12 cellular contexts compared by ENCODE assay signal in genomic region chr15:73686781-73687256, GRCh38. TPM values are rescaled to one million over a fixed set of nuclear protein-coding genes. Genes with fewer than 3 reads are reported as not detected.
DNase-seq lines count a peak whose midpoint lies in the region; ATAC-seq and TF ChIP-seq lines count a peak whose summit lies in the region.
"Had no signal": no experiment of that assay in that cellular context is flagged by ENCODE, and none has a peak within 500 bp of the region (broad histone marks: within the 10 kb centered on the region; RNA-seq: fewer than 3 reads in every experiment).

No MANE protein-coding gene starts in this region.

- no peaks in the 10 kb centered on the region for H3K9me3 Mint-ChIP-seq in activated naive CD4-positive, alpha-beta T cell treated with anti-CD3 and anti-CD28 coated beads for 36 hours

- no peaks in the 10 kb centered on the region for H3K36me3 Mint-ChIP-seq in activated naive CD4-positive, alpha-beta T cell treated with anti-CD3 and anti-CD28 coated beads for 36 hours (ENCODE audit: low read depth)

- no peaks in the 10 kb centered on the region for H3K9me3 ChIP-seq in breast epithelium
- H3K9me3 ChIP-seq in vagina = no peaks in the 10 kb centered on the region

- CTCF ChIA-PET in activated naive CD4-positive, alpha-beta T cell treated with anti-CD3 and anti-CD28 coated beads for 36 hours (lab: Charles Lee) = interaction anchor here (0.6 to 2.5 kb wide), 5 partner anchors 9 to 51 kb away, joined by 3 to 13 read pairs (median 9); no protein-coding TSS in a partner anchor

- ATAC-seq in left cardiac atrium = peak in 1 of 2 donors; percentile 17
- ATAC-seq in left lobe of liver = no peak
- no peak for ATAC-seq in HG02852 (IDR thresholded peaks at IDR 0.05; ENCODE audit: unreplicated experiment)
- ATAC-seq: T-helper 17 cell had no signal

- H3K27me3 Mint-ChIP-seq in activated naive CD4-positive, alpha-beta T cell treated with anti-CD3 and anti-CD28 coated beads for 36 hours (ENCODE audit: low read depth) = peaks cover 41% of the 10 kb centered on the region

- peaks cover 12% of the 10 kb centered on the region for H3K4me1 Mint-ChIP-seq in activated naive CD4-positive, alpha-beta T cell treated with anti-CD3 and anti-CD28 coated beads for 36 hours (ENCODE audit: low read depth)

- TF ChIP-seq CTCF in breast epithelium (IDR thresholded peaks at IDR 0.05) (no peak), vagina (IDR thresholded peaks at IDR 0.05) (no peak)

- no peaks in the 10 kb centered on the region for H3K36me3 ChIP-seq in breast epithelium
- no peaks in the 10 kb centered on the region for H3K36me3 ChIP-seq in vagina

- H3K27me3 ChIP-seq in breast epithelium (no peaks in the 10 kb centered on the region), vagina (no peaks in the 10 kb centered on the region)

- H3K27ac ChIP-seq in breast epithelium = peak overlapping the region; percentile 83 to 87
- peak overlapping the region; percentile 93 for H3K27ac ChIP-seq in vagina

- no peak overlapping the region for H3K4me3 Mint-ChIP-seq in activated naive CD4-positive, alpha-beta T cell treated with anti-CD3 and anti-CD28 coated beads for 36 hours
- H3K4me3 Mint-ChIP-seq: T-helper 17 cell had no signal

- no peak overlapping the region for H3K27ac Mint-ChIP-seq in activated naive CD4-positive, alpha-beta T cell treated with anti-CD3 and anti-CD28 coated beads for 36 hours
- H3K27ac Mint-ChIP-seq: T-helper 17 cell had no signal

- peak overlapping the region in 1 of 3 donors; percentile 90 for H3K4me3 ChIP-seq in breast epithelium
- peak overlapping the region in 1 of 2 donors; percentile 0 for H3K4me3 ChIP-seq in vagina

- H3K4me1 ChIP-seq in breast epithelium (peaks cover 0 to 10% of the 10 kb centered on the region in 2 donors), vagina (peaks cover 72% of the 10 kb centered on the region)

- intact Hi-C loops in left cardiac atrium (cut with DNase I) (no loop called here), cardiac septum (cut with DNase I) (no loop called here), breast epithelium (cut with DNase I; ENCODE audit: low total_unique reads) (loop anchor here (1.0 kb wide), 1 partner anchor 19 kb away; no protein-coding TSS in a partner anchor), vagina (cut with DNase I) (no loop called here)
- intact Hi-C loops in activated naive CD4-positive, alpha-beta T cell treated with anti-CD3 and anti-CD28 coated beads for 36 hours (cut with micrococcal nuclease) = no loop called here

- peak; percentile 52 for DNase-seq in left cardiac atrium
- no peak for DNase-seq in cardiac septum (ENCODE audit: low spot score)
- DNase-seq in breast epithelium (ENCODE audit: low spot score in 2 of 2) = no peak
- DNase-seq in left lobe of liver (ENCODE audit: low spot score) = peak; percentile 40
- DNase-seq in vagina (ENCODE audit: extremely low spot score in 2 of 2) = peak in 1 of 2 donors; percentile 87
- DNase-seq in DMS79 treated with DMSO at 0.1 percent for 48 hours (lab: John Stamatoyannopoulos, UW) = no peak
- DNase-seq in activated naive CD4-positive, alpha-beta T cell treated with anti-CD3 and anti-CD28 coated beads for 36 hours = no peak
- DNase-seq: AML-193, amygdala, NCI-H1436, T-helper 17 cell had no signal

- no peak for TF ChIP-seq POLR2A in breast epithelium (IDR thresholded peaks at IDR 0.05)
- TF ChIP-seq POLR2A in vagina (IDR thresholded peaks at IDR 0.05) = no peak

RNA-seq across cellular contexts. Expression of gene CD276, which starts 2.6 kb away (rescaled TPM):
- total RNA-seq in left cardiac atrium (10 to 100 TPM; 29.6 to 77.5 TPM), cardiac septum (40.6 TPM), breast epithelium (100 to 1,000 TPM in 1 of 3 donors, 10 to 100 TPM in 2; 20.9 to 119 (median 73.7) TPM), left lobe of liver (20.5 TPM), vagina (78.1 TPM)
- 1 to 10 TPM; 1.2 to 1.3 TPM for total RNA-seq in activated naive CD4-positive, alpha-beta T cell treated with anti-CD3 and anti-CD28 coated beads for 36 hours
- total RNA-seq: T-helper 17 cell had no signal

RNA-seq across cellular contexts. Expression of gene NPTN, which starts 53.6 kb away (rescaled TPM):
- total RNA-seq in left cardiac atrium (100 to 1,000 TPM; 175 to 223 TPM), cardiac septum (175 TPM), breast epithelium (100 to 1,000 TPM in 2 of 3 donors, 10 to 100 TPM in 1; 82.1 to 107 (median 104) TPM), left lobe of liver (24.2 TPM), vagina (139 TPM)
- total RNA-seq in activated naive CD4-positive, alpha-beta T cell treated with anti-CD3 and anti-CD28 coated beads for 36 hours = 10 to 100 TPM; 20.8 to 22.8 TPM

Comparison
In these comparisons a context has a peak if more than half of its experiments do, and no peak if none do; other contexts are left out.
1. DNase-seq: peak in left cardiac atrium (single experiment) and left lobe of liver (single experiment); none in cardiac septum (single experiment), breast epithelium (0 of 2), DMS79 treated with DMSO at 0.1 percent for 48 hours (single experiment) and activated naive CD4-positive, alpha-beta T cell treated with anti-CD3 and anti-CD28 coated beads for 36 hours (single experiment).